ENCODE assay signal across 1 cellular context in genomic region chr17:42244116-42244515, GRCh38.
TF ChIP-seq lines count a peak whose summit lies in the region.

No MANE protein-coding gene starts in this region.

TF ChIP-seq in HepG2, 621 proteins besides CTCF, POLR2A, EP300 and RAD21:
- TF ChIP-seq ZNF121 (CRISPR knock-in tag; IDR thresholded peaks at IDR 0.05), result peak; percentile 82; the same call in 1 of the 2 replicates
TF ChIP-seq in HepG2: peak in this region for 1; not testable (repeated sequence) for 620.
